1 cellular context compared by ENCODE assay signal in genomic region chr20:57432874-57433491, GRCh38.
TF ChIP-seq lines count a peak whose summit lies in the region.

No MANE protein-coding gene starts in this region.

TF ChIP-seq in HepG2, 621 proteins besides CTCF, POLR2A, EP300 and RAD21 (continued from another document):
- TF ChIP-seq ZNF687 (CRISPR knock-in tag; IDR thresholded peaks at IDR 0.05) (peak; percentile 74), ZKSCAN1 (IDR thresholded peaks at IDR 0.05; ENCODE audit: low read length) (no peak), ADNP (CRISPR knock-in tag; IDR thresholded peaks at IDR 0.05) (no peak), ZNF253 (CRISPR knock-in tag; IDR thresholded peaks at IDR 0.05; ENCODE audit: borderline replicate concordance) (no peak), POLR2G (IDR thresholded peaks at IDR 0.05; ENCODE audit: low read depth, low read length) (no peak), ZNF10 (CRISPR knock-in tag; IDR thresholded peaks at IDR 0.05; ENCODE audit: borderline replicate concordance, low read depth) (no peak), ZNF792 (CRISPR knock-in tag; IDR thresholded peaks at IDR 0.05) (no peak), ZNF333 (CRISPR knock-in tag; IDR thresholded peaks at IDR 0.05; ENCODE audit: borderline replicate concordance) (no peak), ZBTB44 (CRISPR knock-in tag; IDR thresholded peaks at IDR 0.05) (no peak), NFYC (CRISPR knock-in tag; IDR thresholded peaks at IDR 0.05) (no peak), GABPA (IDR thresholded peaks at IDR 0.05; ENCODE audit: low read depth, low read length) (no peak), GABPA (CRISPR knock-in tag; IDR thresholded peaks at IDR 0.05; ENCODE audit: low read depth) (peak; percentile 66; the same call in 1 of the 2 replicates), HMGA1 (CRISPR knock-in tag; conservative IDR thresholded peaks at IDR 0.05) (no peak), ZNF512 (CRISPR knock-in tag; IDR thresholded peaks at IDR 0.05) (no peak), RARA (CRISPR knock-in tag; IDR thresholded peaks at IDR 0.05) (0 out of 2 replicates have a peak, but pooled peaks have one; percentile 10), ZNF430 (CRISPR knock-in tag; IDR thresholded peaks at IDR 0.05) (no peak), GABPB1 (CRISPR knock-in tag; IDR thresholded peaks at IDR 0.05) (peak; percentile 49), ETV6 (CRISPR knock-in tag; conservative IDR thresholded peaks at IDR 0.05) (peak; percentile 90; the same call in 1 of the 2 replicates), ARNT (IDR thresholded peaks at IDR 0.05) (no peak), ETV5 (CRISPR knock-in tag; IDR thresholded peaks at IDR 0.05; ENCODE audit: borderline replicate concordance) (peak; percentile 34; the same call in 1 of the 2 replicates), MTF1 (CRISPR knock-in tag; IDR thresholded peaks at IDR 0.05) (no peak), ZFX (CRISPR knock-in tag; IDR thresholded peaks at IDR 0.05; ENCODE audit: low read depth) (0 out of 2 replicates have a peak, but pooled peaks have one; percentile 24), ZNF709 (CRISPR knock-in tag; IDR thresholded peaks at IDR 0.05) (no peak), ZMYM2 (CRISPR knock-in tag; IDR thresholded peaks at IDR 0.05) (no peak), ZNF343 (CRISPR knock-in tag; IDR thresholded peaks at IDR 0.05) (no peak), MIER3 (CRISPR knock-in tag; IDR thresholded peaks at IDR 0.05; ENCODE audit: borderline replicate concordance) (no peak), CHCHD3 (CRISPR knock-in tag; IDR thresholded peaks at IDR 0.05) (no peak), MXI1 (IDR thresholded peaks at IDR 0.05; ENCODE audit: borderline replicate concordance, low read depth, low read length) (no peak), PHF20 (CRISPR knock-in tag; IDR thresholded peaks at IDR 0.05) (no peak), MTF2 (CRISPR knock-in tag; IDR thresholded peaks at IDR 0.05; ENCODE audit: borderline replicate concordance) (no peak), ZNF850 (CRISPR knock-in tag; conservative IDR thresholded peaks at IDR 0.05) (no peak), NKX3-1 (CRISPR knock-in tag; IDR thresholded peaks at IDR 0.05) (no peak)
- TF ChIP-seq, protein P1, sequence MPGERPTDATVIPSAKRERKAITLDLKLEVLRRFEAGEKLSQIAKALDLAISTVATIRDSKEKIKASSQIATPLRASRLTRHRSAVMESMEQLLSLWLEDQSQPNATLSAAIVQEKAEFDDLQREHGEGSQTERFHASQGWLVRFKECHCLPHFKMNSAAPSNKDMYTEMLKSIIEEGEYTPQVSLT (CRISPR knock-in tag; IDR thresholded peaks at IDR 0.05; ENCODE audit: borderline replicate concordance, low read depth), result no peak
- TF ChIP-seq, protein P2, sequence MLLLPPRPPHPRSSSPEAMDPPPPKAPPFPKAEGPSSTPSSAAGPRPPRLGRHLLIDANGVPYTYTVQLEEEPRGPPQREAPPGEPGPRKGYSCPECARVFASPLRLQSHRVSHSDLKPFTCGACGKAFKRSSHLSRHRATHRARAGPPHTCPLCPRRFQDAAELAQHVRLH (CRISPR knock-in tag; IDR thresholded peaks at IDR 0.05; ENCODE audit: borderline replicate concordance, low read depth), result no peak
- TF ChIP-seq, protein P3, sequence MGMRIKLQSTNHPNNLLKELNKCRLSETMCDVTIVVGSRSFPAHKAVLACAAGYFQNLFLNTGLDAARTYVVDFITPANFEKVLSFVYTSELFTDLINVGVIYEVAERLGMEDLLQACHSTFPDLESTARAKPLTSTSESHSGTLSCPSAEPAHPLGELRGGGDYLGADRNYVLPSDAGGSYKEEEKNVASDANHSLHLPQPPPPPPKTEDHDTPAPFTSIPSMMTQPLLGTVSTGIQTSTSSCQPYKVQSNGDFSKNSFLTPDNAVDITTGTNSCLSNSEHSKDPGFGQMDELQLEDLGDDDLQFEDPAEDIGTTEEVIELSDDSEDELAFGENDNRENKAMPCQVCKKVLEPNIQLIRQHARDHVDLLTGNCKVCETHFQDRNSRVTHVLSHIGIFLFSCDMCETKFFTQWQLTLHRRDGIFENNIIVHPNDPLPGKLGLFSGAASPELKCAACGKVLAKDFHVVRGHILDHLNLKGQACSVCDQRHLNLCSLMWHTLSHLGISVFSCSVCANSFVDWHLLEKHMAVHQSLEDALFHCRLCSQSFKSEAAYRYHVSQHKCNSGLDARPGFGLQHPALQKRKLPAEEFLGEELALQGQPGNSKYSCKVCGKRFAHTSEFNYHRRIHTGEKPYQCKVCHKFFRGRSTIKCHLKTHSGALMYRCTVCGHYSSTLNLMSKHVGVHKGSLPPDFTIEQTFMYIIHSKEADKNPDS (CRISPR knock-in tag; IDR thresholded peaks at IDR 0.05), result no peak
- TF ChIP-seq, protein P4, sequence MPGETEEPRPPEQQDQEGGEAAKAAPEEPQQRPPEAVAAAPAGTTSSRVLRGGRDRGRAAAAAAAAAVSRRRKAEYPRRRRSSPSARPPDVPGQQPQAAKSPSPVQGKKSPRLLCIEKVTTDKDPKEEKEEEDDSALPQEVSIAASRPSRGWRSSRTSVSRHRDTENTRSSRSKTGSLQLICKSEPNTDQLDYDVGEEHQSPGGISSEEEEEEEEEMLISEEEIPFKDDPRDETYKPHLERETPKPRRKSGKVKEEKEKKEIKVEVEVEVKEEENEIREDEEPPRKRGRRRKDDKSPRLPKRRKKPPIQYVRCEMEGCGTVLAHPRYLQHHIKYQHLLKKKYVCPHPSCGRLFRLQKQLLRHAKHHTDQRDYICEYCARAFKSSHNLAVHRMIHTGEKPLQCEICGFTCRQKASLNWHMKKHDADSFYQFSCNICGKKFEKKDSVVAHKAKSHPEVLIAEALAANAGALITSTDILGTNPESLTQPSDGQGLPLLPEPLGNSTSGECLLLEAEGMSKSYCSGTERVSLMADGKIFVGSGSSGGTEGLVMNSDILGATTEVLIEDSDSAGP (CRISPR knock-in tag; IDR thresholded peaks at IDR 0.05; ENCODE audit: borderline replicate concordance), result 0 out of 2 replicates have a peak, but pooled peaks have one; percentile 19
- TF ChIP-seq, protein P5, sequence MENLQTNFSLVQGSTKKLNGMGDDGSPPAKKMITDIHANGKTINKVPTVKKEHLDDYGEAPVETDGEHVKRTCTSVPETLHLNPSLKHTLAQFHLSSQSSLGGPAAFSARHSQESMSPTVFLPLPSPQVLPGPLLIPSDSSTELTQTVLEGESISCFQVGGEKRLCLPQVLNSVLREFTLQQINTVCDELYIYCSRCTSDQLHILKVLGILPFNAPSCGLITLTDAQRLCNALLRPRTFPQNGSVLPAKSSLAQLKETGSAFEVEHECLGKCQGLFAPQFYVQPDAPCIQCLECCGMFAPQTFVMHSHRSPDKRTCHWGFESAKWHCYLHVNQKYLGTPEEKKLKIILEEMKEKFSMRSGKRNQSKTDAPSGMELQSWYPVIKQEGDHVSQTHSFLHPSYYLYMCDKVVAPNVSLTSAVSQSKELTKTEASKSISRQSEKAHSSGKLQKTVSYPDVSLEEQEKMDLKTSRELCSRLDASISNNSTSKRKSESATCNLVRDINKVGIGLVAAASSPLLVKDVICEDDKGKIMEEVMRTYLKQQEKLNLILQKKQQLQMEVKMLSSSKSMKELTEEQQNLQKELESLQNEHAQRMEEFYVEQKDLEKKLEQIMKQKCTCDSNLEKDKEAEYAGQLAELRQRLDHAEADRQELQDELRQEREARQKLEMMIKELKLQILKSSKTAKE (CRISPR knock-in tag; IDR thresholded peaks at IDR 0.05; ENCODE audit: borderline replicate concordance), result no peak
